Comparison of ENCODE assay signal across 37 cellular contexts in genomic region chr9:130165579-130165978, GRCh38.
"Had no signal": no experiment of that assay in that cellular context is flagged by ENCODE, and none has a peak within 500 bp of the region (broad histone marks: within the 10 kb centered on the region; RNA-seq: fewer than 3 reads in every experiment).

No MANE protein-coding gene starts in this region.

- H3K27ac ChIP-seq: adrenal gland, ascending aorta, brain microvascular endothelial cell, breast epithelium, cardiac muscle cell had no signal

- ATAC-seq: activated naive CD4-positive, alpha-beta T cell treated with anti-CD3 and anti-CD28 coated beads, Interleukin-2, amount 50 U/mL, for 72 hours; activated naive CD8-positive, alpha-beta T cell treated with anti-CD3 and anti-CD28 coated beads, Interleukin-2, amount 50 U/mL, for 24 hours; activated T-cell treated with anti-CD3 and anti-CD28 coated beads, Interleukin-2, amount 50 U/mL, for 4 hours; activated T-cell treated with anti-CD3 and anti-CD28 coated beads, Interleukin-2, amount 50 U/mL, for 72 hours; activated T-helper 17 cell treated with anti-CD3 and anti-CD28 coated beads, Interleukin-2, amount 50 U/mL, for 72 hours had no signal

- H3K4me1 ChIP-seq: adrenal gland, ascending aorta, breast epithelium had no signal

- H3K9me3 ChIP-seq: adrenal gland, ascending aorta, breast epithelium had no signal

- H3K27me3 Mint-ChIP-seq: activated naive CD4-positive, alpha-beta T cell treated with anti-CD3 and anti-CD28 coated beads, Interleukin-2, amount 50 U/mL, for 24 hours; activated naive CD8-positive, alpha-beta T cell; activated T-helper 17 cell treated with anti-CD3 and anti-CD28 coated beads, Interleukin-2, amount 50 U/mL, for 72 hours had no signal

- H3K27me3 ChIP-seq: adrenal gland, ascending aorta, brain microvascular endothelial cell, breast epithelium, cardiac muscle cell had no signal

- H3K36me3 ChIP-seq: adrenal gland, ascending aorta, brain microvascular endothelial cell, breast epithelium, cardiac muscle cell had no signal

- H3K4me3 ChIP-seq: adrenal gland, ascending aorta, breast epithelium, cardiac muscle cell had no signal

- DNase-seq: activated effector memory CD4-positive, alpha-beta T cell treated with anti-CD3 and anti-CD28 coated beads, Interleukin-2, amount 50 U/mL, for 16 hours; activated effector memory CD4-positive, alpha-beta T cell treated with Interleukin-2 at 50 U/mL for 16 hours; activated gamma-delta T cell; activated gamma-delta T cell treated with Interleukin-2 at 50 U/mL for 16 hours; activated naive CD4-positive, alpha-beta T cell; activated naive CD4-positive, alpha-beta T cell treated with anti-CD3 and anti-CD28 coated beads for 36 hours; activated naive CD4-positive, alpha-beta T cell treated with anti-CD3 and anti-CD28 coated beads, Interleukin-2, amount 10 ng/mL, durations not matched to agents 7 days and 5 days; activated naive CD4-positive, alpha-beta T cell treated with anti-CD3 and anti-CD28 coated beads, Interleukin-2, amount 50 U/mL, for 16 hours; activated naive CD4-positive, alpha-beta T cell treated with Interleukin-2 at 50 U/mL for 16 hours; activated naive CD8-positive, alpha-beta T cell treated with anti-CD3 and anti-CD28 coated beads for 36 hours; activated naive CD8-positive, alpha-beta T cell treated with anti-CD3 and anti-CD28 coated beads, Interleukin-2, amount 10 ng/mL, durations not matched to agents 7 days and 5 days; activated naive CD8-positive, alpha-beta T cell treated with anti-CD3 and anti-CD28 coated beads, Interleukin-2, amount 50 U/mL, for 24 hours; activated T-cell treated with anti-CD3 and anti-CD28 coated beads, Interleukin-2, amount 50 U/mL, for 1 hour; activated T-cell treated with anti-CD3 and anti-CD28 coated beads, Interleukin-2, amount 50 U/mL, for 24 hours; activated T-cell treated with anti-CD3 and anti-CD28 coated beads, Interleukin-2, amount 50 U/mL, for 4 hours; activated T-cell treated with anti-CD3 and anti-CD28 coated beads, Interleukin-2, amount 50 U/mL, for 48 hours; activated T-cell treated with anti-CD3 and anti-CD28 coated beads, Interleukin-2, amount 50 U/mL, for 72 hours; adrenal gland; amniotic stem cell; amygdala; anterior cingulate cortex; aorta; brain microvascular endothelial cell; caudate nucleus; central memory CD4-positive, alpha-beta T cell; cerebellar nuclear complex had no signal

- H3K27ac Mint-ChIP-seq: activated naive CD4-positive, alpha-beta T cell treated with anti-CD3 and anti-CD28 coated beads for 36 hours; activated naive CD4-positive, alpha-beta T cell treated with anti-CD3 and anti-CD28 coated beads, Interleukin-2, amount 10 ng/mL, durations not matched to agents 7 days and 5 days; activated naive CD4-positive, alpha-beta T cell treated with anti-CD3 and anti-CD28 coated beads, Interleukin-2, amount 50 U/mL, for 24 hours; activated naive CD4-positive, alpha-beta T cell treated with anti-CD3 and anti-CD28 coated beads, Interleukin-2, amount 50 U/mL, for 72 hours; activated naive CD8-positive, alpha-beta T cell; activated naive CD8-positive, alpha-beta T cell treated with anti-CD3 and anti-CD28 coated beads for 36 hours; activated naive CD8-positive, alpha-beta T cell treated with anti-CD3 and anti-CD28 coated beads, Interleukin-2, amount 10 ng/mL, durations not matched to agents 7 days and 5 days; activated naive CD8-positive, alpha-beta T cell treated with anti-CD3 and anti-CD28 coated beads, Interleukin-2, amount 50 U/mL, for 24 hours; activated T-cell treated with anti-CD3 and anti-CD28 coated beads, Interleukin-2, amount 50 U/mL, for 24 hours; activated T-cell treated with anti-CD3 and anti-CD28 coated beads, Interleukin-2, amount 50 U/mL, for 72 hours; activated T-helper 1 cell treated with anti-CD3 and anti-CD28 coated beads, Interleukin-12 subunit alpha, Interleukin-12 subunit beta, Interleukin-2, Interleukin-4 antibody, amounts not matched to agents 30 ng/mL and 10 ng/mL and 1 ng/mL, durations not matched to agents 14 hours and 24 hours and 36 hours; activated T-helper 17 cell treated with anti-CD3 and anti-CD28 coated beads, Interleukin-2, amount 50 U/mL, for 72 hours; activated T-helper 2 cell treated with anti-CD3 and anti-CD28 coated beads, Interferon-gamma antibody, Interleukin-2, Interleukin-4, amounts not matched to agents 10 μg/mL and 5 μg/mL and 100 μg/mL, durations not matched to agents 14 hours and 24 hours and 36 hours; brain had no signal

- H3K9me3 Mint-ChIP-seq: activated naive CD4-positive, alpha-beta T cell treated with anti-CD3 and anti-CD28 coated beads for 36 hours; activated naive CD4-positive, alpha-beta T cell treated with anti-CD3 and anti-CD28 coated beads, Interleukin-2, amount 10 ng/mL, durations not matched to agents 7 days and 5 days; activated naive CD4-positive, alpha-beta T cell treated with anti-CD3 and anti-CD28 coated beads, Interleukin-2, amount 50 U/mL, for 24 hours; activated naive CD4-positive, alpha-beta T cell treated with anti-CD3 and anti-CD28 coated beads, Interleukin-2, amount 50 U/mL, for 72 hours; activated naive CD8-positive, alpha-beta T cell treated with anti-CD3 and anti-CD28 coated beads for 36 hours; activated naive CD8-positive, alpha-beta T cell treated with anti-CD3 and anti-CD28 coated beads, Interleukin-2, amount 10 ng/mL, durations not matched to agents 7 days and 5 days; activated naive CD8-positive, alpha-beta T cell treated with anti-CD3 and anti-CD28 coated beads, Interleukin-2, amount 50 U/mL, for 24 hours; activated T-cell treated with anti-CD3 and anti-CD28 coated beads, Interleukin-2, amount 50 U/mL, for 24 hours; activated T-cell treated with anti-CD3 and anti-CD28 coated beads, Interleukin-2, amount 50 U/mL, for 4 hours; activated T-cell treated with anti-CD3 and anti-CD28 coated beads, Interleukin-2, amount 50 U/mL, for 72 hours; activated T-helper 1 cell treated with anti-CD3 and anti-CD28 coated beads, Interleukin-12 subunit alpha, Interleukin-12 subunit beta, Interleukin-2, Interleukin-4 antibody, amounts not matched to agents 30 ng/mL and 10 ng/mL and 1 ng/mL, durations not matched to agents 14 hours and 24 hours and 36 hours; activated T-helper 17 cell treated with anti-CD3 and anti-CD28 coated beads, Interleukin-2, amount 50 U/mL, for 72 hours; activated T-helper 2 cell treated with anti-CD3 and anti-CD28 coated beads, Interferon-gamma antibody, Interleukin-2, Interleukin-4, amounts not matched to agents 10 μg/mL and 5 μg/mL and 100 μg/mL, durations not matched to agents 14 hours and 24 hours and 36 hours; central memory CD8-positive, alpha-beta T cell had no signal

- H3K4me3 Mint-ChIP-seq: activated naive CD4-positive, alpha-beta T cell treated with anti-CD3 and anti-CD28 coated beads for 36 hours; activated naive CD4-positive, alpha-beta T cell treated with anti-CD3 and anti-CD28 coated beads, Interleukin-2, amount 10 ng/mL, durations not matched to agents 7 days and 5 days; activated naive CD4-positive, alpha-beta T cell treated with anti-CD3 and anti-CD28 coated beads, Interleukin-2, amount 50 U/mL, for 24 hours; activated naive CD8-positive, alpha-beta T cell; activated naive CD8-positive, alpha-beta T cell treated with anti-CD3 and anti-CD28 coated beads for 36 hours; activated naive CD8-positive, alpha-beta T cell treated with anti-CD3 and anti-CD28 coated beads, Interleukin-2, amount 10 ng/mL, durations not matched to agents 7 days and 5 days; activated naive CD8-positive, alpha-beta T cell treated with anti-CD3 and anti-CD28 coated beads, Interleukin-2, amount 50 U/mL, for 24 hours; activated T-cell treated with anti-CD3 and anti-CD28 coated beads, Interleukin-2, amount 50 U/mL, for 24 hours; activated T-cell treated with anti-CD3 and anti-CD28 coated beads, Interleukin-2, amount 50 U/mL, for 4 hours; activated T-cell treated with anti-CD3 and anti-CD28 coated beads, Interleukin-2, amount 50 U/mL, for 72 hours; activated T-helper 1 cell treated with anti-CD3 and anti-CD28 coated beads, Interleukin-12 subunit alpha, Interleukin-12 subunit beta, Interleukin-2, Interleukin-4 antibody, amounts not matched to agents 30 ng/mL and 10 ng/mL and 1 ng/mL, durations not matched to agents 14 hours and 24 hours and 36 hours; activated T-helper 17 cell treated with anti-CD3 and anti-CD28 coated beads, Interleukin-2, amount 50 U/mL, for 72 hours; brain; central memory CD8-positive, alpha-beta T cell had no signal

- H3K36me3 Mint-ChIP-seq: activated naive CD4-positive, alpha-beta T cell treated with anti-CD3 and anti-CD28 coated beads, Interleukin-2, amount 10 ng/mL, durations not matched to agents 7 days and 5 days; activated naive CD4-positive, alpha-beta T cell treated with anti-CD3 and anti-CD28 coated beads, Interleukin-2, amount 50 U/mL, for 24 hours; activated naive CD4-positive, alpha-beta T cell treated with anti-CD3 and anti-CD28 coated beads, Interleukin-2, amount 50 U/mL, for 72 hours; activated naive CD8-positive, alpha-beta T cell; activated naive CD8-positive, alpha-beta T cell treated with anti-CD3 and anti-CD28 coated beads for 36 hours; activated naive CD8-positive, alpha-beta T cell treated with anti-CD3 and anti-CD28 coated beads, Interleukin-2, amount 10 ng/mL, durations not matched to agents 7 days and 5 days; brain had no signal
